In the genomic region with DNA sequence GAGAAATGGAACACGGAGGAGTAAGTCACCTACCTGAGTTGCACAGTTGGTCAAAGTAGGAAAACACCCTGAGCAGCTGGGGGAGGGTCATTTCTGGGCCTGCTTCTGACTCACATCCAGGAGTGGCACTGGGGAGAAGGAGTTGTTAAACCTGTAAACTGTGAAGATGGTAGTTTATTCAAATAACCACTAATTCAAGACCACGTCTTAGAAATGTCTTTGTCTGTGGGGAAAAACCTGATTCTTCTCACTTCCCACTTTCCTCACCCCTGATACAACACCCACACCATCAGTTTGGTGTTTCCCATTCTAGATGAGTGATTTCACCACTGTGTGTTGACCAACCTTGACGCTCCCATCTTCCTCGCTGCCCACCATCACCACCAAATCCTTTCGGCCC, we compare ENCODE assay signal across 18 cellular contexts.
A peak's percentile ranks its signal among the peaks of the same experiment; 100 is the strongest.
DNase-seq lines count a peak whose midpoint lies in the region; ATAC-seq and TF ChIP-seq lines count a peak whose summit lies in the region.
"Had no signal": no experiment of that assay in that cellular context is flagged by ENCODE, and none has a peak within 500 bp of the region (broad histone marks: within the 10 kb centered on the region; RNA-seq: fewer than 3 reads in every experiment).

No MANE protein-coding gene starts in this region.

- no peaks in the 10 kb centered on the region for H3K9me3 ChIP-seq in lower lobe of right lung
- H3K9me3 ChIP-seq: stomach had no signal

- no peaks in the 10 kb centered on the region for H3K9me3 Mint-ChIP-seq in activated CD8-positive, alpha-beta T cell treated with anti-CD3 and anti-CD28 coated beads, Interleukin-2, amount 10 ng/mL, durations not matched to agents 7 days and 5 days (ENCODE audit: insufficient read depth)
- H3K9me3 Mint-ChIP-seq: mesothelial cell of epicardium had no signal

- no peaks in the 10 kb centered on the region for H3K27me3 ChIP-seq in lower lobe of right lung (ENCODE audit: low read depth)
- H3K27me3 ChIP-seq: cardiac muscle cell, stomach had no signal

- no peak overlapping the region for H3K4me3 Mint-ChIP-seq in activated CD8-positive, alpha-beta T cell treated with anti-CD3 and anti-CD28 coated beads, Interleukin-2, amount 10 ng/mL, durations not matched to agents 7 days and 5 days
- H3K4me3 Mint-ChIP-seq: CD14-positive monocyte, mesothelial cell of epicardium had no signal

- peak; percentile 86 for DNase-seq in epithelial cell of esophagus (ENCODE audit: low read depth)
- no peak for DNase-seq in activated CD8-positive, alpha-beta T cell treated with anti-CD3 and anti-CD28 coated beads, Interleukin-2, amount 10 ng/mL, durations not matched to agents 7 days and 5 days
- no peak for DNase-seq in hippocampal formation (lab: John Stamatoyannopoulos, UW)
- no peak for DNase-seq in SHP77 treated with DMSO at 0.1 percent for 48 hours (lab: John Stamatoyannopoulos, UW)
- DNase-seq in lower lobe of right lung = no peak
- DNase-seq: activated CD4-positive, alpha-beta T cell treated with anti-CD3 and anti-CD28 coated beads, Interleukin-2, amount 50 U/mL, for 1 hour; activated effector memory CD4-positive, alpha-beta T cell treated with anti-CD3 and anti-CD28 coated beads, Interleukin-2, amount 50 U/mL, for 16 hours; GF-D8; NCI-H187; stomach had no signal

- H3K36me3 Mint-ChIP-seq in activated CD8-positive, alpha-beta T cell treated with anti-CD3 and anti-CD28 coated beads, Interleukin-2, amount 10 ng/mL, durations not matched to agents 7 days and 5 days (ENCODE audit: low read depth) = no peaks in the 10 kb centered on the region
- H3K36me3 Mint-ChIP-seq: CD14-positive monocyte, mesothelial cell of epicardium had no signal

- no peaks in the 10 kb centered on the region for H3K36me3 ChIP-seq in lower lobe of right lung
- H3K36me3 ChIP-seq: cardiac muscle cell, stomach had no signal

- no peak overlapping the region for H3K27ac Mint-ChIP-seq in activated CD8-positive, alpha-beta T cell treated with anti-CD3 and anti-CD28 coated beads, Interleukin-2, amount 10 ng/mL, durations not matched to agents 7 days and 5 days
- H3K27ac Mint-ChIP-seq: CD14-positive monocyte, mesothelial cell of epicardium, progenitor cell of endocrine pancreas had no signal

- TF ChIP-seq CTCF in epithelial cell of esophagus (IDR thresholded peaks at IDR 0.05; ENCODE audit: insufficient read depth, low read depth, low read length, missing control alignments) (no peak), lower lobe of right lung (IDR thresholded peaks at IDR 0.05) (no peak)

- no peaks in the 10 kb centered on the region for H3K27me3 Mint-ChIP-seq in activated CD8-positive, alpha-beta T cell treated with anti-CD3 and anti-CD28 coated beads, Interleukin-2, amount 10 ng/mL, durations not matched to agents 7 days and 5 days (ENCODE audit: low read depth)
- H3K27me3 Mint-ChIP-seq: progenitor cell of endocrine pancreas had no signal

- CTCF ChIA-PET in activated CD8-positive, alpha-beta T cell treated with anti-CD3 and anti-CD28 coated beads, Interleukin-2, amount 10 ng/mL, durations not matched to agents 7 days and 5 days (lab: Charles Lee) = no interaction called here

- H3K4me1 Mint-ChIP-seq in activated CD8-positive, alpha-beta T cell treated with anti-CD3 and anti-CD28 coated beads, Interleukin-2, amount 10 ng/mL, durations not matched to agents 7 days and 5 days (ENCODE audit: low read depth) = no peaks in the 10 kb centered on the region
- H3K4me1 Mint-ChIP-seq: CD14-positive monocyte had no signal

- H3K27ac ChIP-seq in lower lobe of right lung = no peak overlapping the region
- H3K27ac ChIP-seq: cardiac muscle cell, epithelial cell of prostate, stomach had no signal

- H3K4me1 ChIP-seq in lower lobe of right lung = no peaks in the 10 kb centered on the region
- H3K4me1 ChIP-seq: stomach had no signal

- H3K4me3 ChIP-seq in epithelial cell of esophagus (ENCODE audit: low read length) (no peak overlapping the region), lower lobe of right lung (no peak overlapping the region)
- H3K4me3 ChIP-seq: cardiac muscle cell, stomach had no signal

- intact Hi-C loops in lower lobe of right lung (cut with DNase I) = no loop called here

- ATAC-seq in GM18867 (IDR thresholded peaks at IDR 0.05; ENCODE audit: unreplicated experiment) (peak; percentile 76), GM21576 (IDR thresholded peaks at IDR 0.05; ENCODE audit: unreplicated experiment) (peak; percentile 75), HG03103 (IDR thresholded peaks at IDR 0.05; ENCODE audit: low read depth, unreplicated experiment) (peak; percentile 77), lower lobe of right lung (no peak)
- no peak for ATAC-seq in activated CD8-positive, alpha-beta T cell treated with anti-CD3 and anti-CD28 coated beads, Interleukin-2, amount 10 ng/mL, durations not matched to agents 7 days and 5 days

- POLR2A ChIA-PET in activated CD8-positive, alpha-beta T cell treated with anti-CD3 and anti-CD28 coated beads, Interleukin-2, amount 10 ng/mL, durations not matched to agents 7 days and 5 days (lab: Charles Lee) = no interaction called here

Comparison
In these comparisons a context has a peak if more than half of its experiments do, and no peak if none do; other contexts are left out.
1. ATAC-seq: peak in GM18867 (single experiment), GM21576 (single experiment) and HG03103 (single experiment); none in activated CD8-positive, alpha-beta T cell treated with anti-CD3 and anti-CD28 coated beads, Interleukin-2, amount 10 ng/mL, durations not matched to agents 7 days and 5 days (single experiment) and lower lobe of right lung (0 of 2).